12 cellular contexts compared by ENCODE assay signal in genomic region chr2:159124931-159125467, GRCh38.
A peak's percentile ranks its signal among the peaks of the same experiment; 100 is the strongest.
DNase-seq lines count a peak whose midpoint lies in the region; TF ChIP-seq lines count a peak whose summit lies in the region.
"Had no signal": no experiment of that assay in that cellular context is flagged by ENCODE, and none has a peak within 500 bp of the region (broad histone marks: within the 10 kb centered on the region; RNA-seq: fewer than 3 reads in every experiment).

No MANE protein-coding gene starts in this region.

- no peak for DNase-seq in activated naive CD4-positive, alpha-beta T cell treated with anti-CD3 and anti-CD28 coated beads for 36 hours
- DNase-seq in activated naive CD4-positive, alpha-beta T cell (lab: John Stamatoyannopoulos, UW) = no peak
- DNase-seq in islet precursor cell (peak; percentile 54), DMS 273 (lab: John Stamatoyannopoulos, UW; ENCODE audit: unreplicated experiment) (no peak), activated gamma-delta T cell (lab: John Stamatoyannopoulos, UW) (no peak), GM13976 (ENCODE audit: low spot score) (no peak)
- DNase-seq: activated B cell treated with CpG ODN at 0.5 μM for 24 hours; effector memory CD4-positive, alpha-beta T cell; NCI-H1694 treated with DMSO at 0.1 percent for 48 hours; stimulated activated naive B cell treated with anti-CD40 and anti-IgM and Interleukin-4, amounts not matched to agents 10 μg/mL and 1 μg/mL and 100 μg/mL, for 72 hours had no signal

- TF ChIP-seq CTCF in VCaP (conservative IDR thresholded peaks at IDR 0.05) = no peak
- TF ChIP-seq CTCF in GM13976 (IDR thresholded peaks at IDR 0.05; ENCODE audit: borderline replicate concordance, control extremely low read depth, extremely low read depth, insufficient read depth, missing control alignments) = no peak

- H3K27ac Mint-ChIP-seq in activated naive CD4-positive, alpha-beta T cell treated with anti-CD3 and anti-CD28 coated beads for 36 hours = peak overlapping the region; percentile 82
- H3K27ac Mint-ChIP-seq: activated B cell treated with CpG ODN at 0.5 μM for 24 hours; stimulated activated naive B cell treated with anti-CD40 and anti-IgM and Interleukin-4, amounts not matched to agents 10 μg/mL and 1 μg/mL and 100 μg/mL, for 72 hours had no signal

- no peaks in the 10 kb centered on the region for H3K27me3 ChIP-seq in thymus (ENCODE audit: control insufficient read depth, insufficient read depth)

- peak overlapping the region; percentile 97 for H3K27ac ChIP-seq in VCaP
- H3K27ac ChIP-seq in thymus (ENCODE audit: low read depth) = peak overlapping the region; percentile 78

- in situ Hi-C loops in GM13976 (cut with MboI; ENCODE audit: low sequenced_read_pairs, unreplicated experiment) = loop anchor here (10.0 kb wide), 1 partner anchor 220 kb away; no protein-coding TSS in a partner anchor

- no peaks in the 10 kb centered on the region for H3K9me3 Mint-ChIP-seq in activated naive CD4-positive, alpha-beta T cell treated with anti-CD3 and anti-CD28 coated beads for 36 hours
- H3K9me3 Mint-ChIP-seq: stimulated activated naive B cell treated with anti-CD40 and anti-IgM and Interleukin-4, amounts not matched to agents 10 μg/mL and 1 μg/mL and 100 μg/mL, for 72 hours had no signal

- no peaks in the 10 kb centered on the region for H3K27me3 Mint-ChIP-seq in activated naive CD4-positive, alpha-beta T cell treated with anti-CD3 and anti-CD28 coated beads for 36 hours (ENCODE audit: low read depth)
- H3K27me3 Mint-ChIP-seq: activated B cell treated with CpG ODN at 0.5 μM for 24 hours; stimulated activated naive B cell treated with anti-CD40 and anti-IgM and Interleukin-4, amounts not matched to agents 10 μg/mL and 1 μg/mL and 100 μg/mL, for 72 hours had no signal

- H3K9me3 ChIP-seq in thymus (ENCODE audit: control insufficient read depth) = no peaks in the 10 kb centered on the region

- H3K4me3 ChIP-seq in thymus (ENCODE audit: low read length) = no peak overlapping the region

- peaks cover 31% of the 10 kb centered on the region for H3K4me1 ChIP-seq in thymus (ENCODE audit: control insufficient read depth, insufficient read depth, low read length)

- CTCF ChIA-PET in activated naive CD4-positive, alpha-beta T cell treated with anti-CD3 and anti-CD28 coated beads for 36 hours (lab: Charles Lee) = interaction anchor here (0.8 to 1.3 kb wide), 4 partner anchors 8 to 223 kb away, joined by 3 to 6 read pairs (median 4); no protein-coding TSS in a partner anchor

- no peaks in the 10 kb centered on the region for H3K36me3 Mint-ChIP-seq in activated naive CD4-positive, alpha-beta T cell treated with anti-CD3 and anti-CD28 coated beads for 36 hours (ENCODE audit: low read depth)
- H3K36me3 Mint-ChIP-seq: stimulated activated naive B cell treated with anti-CD40 and anti-IgM and Interleukin-4, amounts not matched to agents 10 μg/mL and 1 μg/mL and 100 μg/mL, for 72 hours had no signal

- H3K36me3 ChIP-seq in thymus (ENCODE audit: control insufficient read depth, insufficient read depth) = no peaks in the 10 kb centered on the region

- intact Hi-C loops in activated naive CD4-positive, alpha-beta T cell treated with anti-CD3 and anti-CD28 coated beads for 36 hours (cut with micrococcal nuclease) = loop anchor here (2.0 to 5.0 kb wide), 3 partner anchors 60 to 844 kb away; partner anchors contain the start of gene MARCHF7

- 85% methylated on average over 3 of the region's 3 CpGs for WGBS in thymus

- no peak overlapping the region for H3K4me3 Mint-ChIP-seq in activated naive CD4-positive, alpha-beta T cell treated with anti-CD3 and anti-CD28 coated beads for 36 hours
- H3K4me3 Mint-ChIP-seq: activated B cell treated with CpG ODN at 0.5 μM for 24 hours; stimulated activated naive B cell treated with anti-CD40 and anti-IgM and Interleukin-4, amounts not matched to agents 10 μg/mL and 1 μg/mL and 100 μg/mL, for 72 hours had no signal

- H3K4me1 Mint-ChIP-seq in activated naive CD4-positive, alpha-beta T cell treated with anti-CD3 and anti-CD28 coated beads for 36 hours (ENCODE audit: low read depth) = peaks cover 22% of the 10 kb centered on the region
